ENCODE assay signal across 8 cellular contexts in the genomic region with DNA sequence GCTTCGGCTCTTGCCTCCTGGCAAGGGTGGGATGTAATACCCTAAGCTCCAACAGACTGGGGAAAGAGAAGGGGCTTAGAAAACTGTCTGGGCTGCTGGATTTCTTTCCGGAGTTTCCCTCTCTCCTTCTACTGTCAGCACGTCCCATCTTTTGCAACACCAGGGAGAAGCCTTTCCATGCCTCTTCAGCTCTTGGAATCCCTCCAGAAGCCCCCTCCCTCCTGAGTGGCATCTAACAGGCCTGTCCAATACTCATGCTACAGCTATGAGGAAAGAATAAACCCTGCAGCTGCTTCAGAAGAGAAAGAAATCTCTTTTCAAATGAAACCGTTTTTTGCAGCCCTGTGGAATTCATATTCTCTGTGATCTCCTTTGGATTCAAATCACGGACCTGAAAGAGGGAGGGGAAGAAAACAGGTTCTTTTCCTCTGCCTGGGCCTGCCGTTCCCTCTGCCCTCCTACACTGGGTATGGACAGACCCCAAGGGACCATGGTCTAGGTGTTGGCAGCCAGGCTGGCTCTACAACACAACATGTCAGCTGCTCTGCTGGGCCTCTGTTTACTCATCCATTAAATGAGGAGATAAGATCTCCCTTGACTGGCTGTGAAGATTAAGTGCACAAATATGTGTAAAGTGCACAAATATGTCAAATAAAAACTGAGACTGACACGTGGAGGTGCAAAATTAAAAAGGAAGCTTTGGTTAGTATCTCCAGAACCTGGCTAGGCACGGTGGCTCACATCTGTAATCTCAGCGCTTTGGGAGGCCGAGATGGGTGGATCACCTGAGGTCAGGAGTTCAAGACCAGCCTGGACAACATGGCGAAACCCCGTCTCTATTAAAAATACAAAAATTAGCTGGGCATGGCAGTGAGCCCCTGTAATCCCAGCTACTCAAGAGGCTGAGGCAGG. TPM values are rescaled to one million over a fixed set of nuclear protein-coding genes. Genes with fewer than 3 reads are reported as not detected.
DNase-seq lines count a peak whose midpoint lies in the region; ATAC-seq and TF ChIP-seq lines count a peak whose summit lies in the region.

No MANE protein-coding gene starts in this region.

- no peaks in the 10 kb centered on the region for H3K27me3 ChIP-seq in SK-N-SH (ENCODE audit: insufficient read depth)
- peaks cover 6% of the 10 kb centered on the region for H3K27me3 ChIP-seq in left ventricle myocardium inferior (ENCODE audit: low read depth)
- no peaks in the 10 kb centered on the region for H3K27me3 ChIP-seq in transverse colon

- ATAC-seq in HG03571 (IDR thresholded peaks at IDR 0.05; ENCODE audit: unreplicated experiment) (no peak), GM19035 (IDR thresholded peaks at IDR 0.05; ENCODE audit: unreplicated experiment) (no peak), GM21367 (IDR thresholded peaks at IDR 0.05; ENCODE audit: unreplicated experiment) (no peak)

- peak overlapping the region; percentile 62; the same call in 1 of the 2 replicates for H2AFZ ChIP-seq in SK-N-SH (ENCODE audit: low read depth)

- H3K27ac ChIP-seq in SK-N-SH (ENCODE audit: low read depth in 2 of 2, low read length in 1 of 2) (peak overlapping the region; percentile 72 to 97), left ventricle myocardium inferior (replicated peaks) (peak overlapping the region; percentile 86), transverse colon (peak overlapping the region; percentile 81 to 89 (median 86))

- H3K4me2 ChIP-seq in SK-N-SH, result peak overlapping the region; percentile 76

- no peaks in the 10 kb centered on the region for H3K9me3 ChIP-seq in SK-N-SH
- H3K9me3 ChIP-seq in left ventricle myocardium inferior (replicated peaks), result no peaks in the 10 kb centered on the region
- no peaks in the 10 kb centered on the region for H3K9me3 ChIP-seq in transverse colon

- CTCF ChIA-PET in SK-N-SH (lab: Yijun Ruan, JAX), result interaction anchor here (0.7 to 5.3 kb wide), 6 partner anchors 8 to 628 kb away, joined by 3 to 35 read pairs (median 3); no protein-coding TSS in a partner anchor

- intact Hi-C loops in left ventricle myocardium inferior (cut with micrococcal nuclease), result no loop called here
- intact Hi-C loops in transverse colon (cut with DNase I; ENCODE audit: low total_unique reads), result no loop called here

- TF ChIP-seq CTCF in SK-N-SH (IDR thresholded peaks at IDR 0.05), result no peak
- no peak for TF ChIP-seq CTCF in left ventricle myocardium inferior (IDR thresholded peaks at IDR 0.05; ENCODE audit: borderline replicate concordance)
- no peak for TF ChIP-seq CTCF in transverse colon (IDR thresholded peaks at IDR 0.05)

- no peak for TF ChIP-seq RAD21 in SK-N-SH (IDR thresholded peaks at IDR 0.05; ENCODE audit: low read length)

- TF ChIP-seq POLR2A in transverse colon (IDR thresholded peaks at IDR 0.05), result no peak

- POLR2A ChIA-PET in SK-N-SH (lab: Yijun Ruan, JAX), result no interaction called here

- DNase-seq in NCI-H748 (lab: John Stamatoyannopoulos, UW; ENCODE audit: unreplicated experiment), result peak; percentile 33
- no peak for DNase-seq in NCI-H748 treated with DMSO at 0.1 percent for 48 hours (lab: John Stamatoyannopoulos, UW)
- DNase-seq in SK-N-SH, result no peak
- DNase-seq in left ventricle myocardium inferior, result no peak
- DNase-seq in transverse colon, result peak; percentile 42

- no peaks in the 10 kb centered on the region for H3K36me3 ChIP-seq in SK-N-SH (replicated peaks in 1 of 2; ENCODE audit: control insufficient read depth in 1 of 2, insufficient read depth in 2 of 2, low read length in 1 of 2)
- no peaks in the 10 kb centered on the region for H3K36me3 ChIP-seq in left ventricle myocardium inferior
- H3K36me3 ChIP-seq in transverse colon, result no peaks in the 10 kb centered on the region

- H3K4me3 ChIP-seq in SK-N-SH (ENCODE audit: low read depth in 2 of 2, low read length in 1 of 2), result no peak overlapping the region; a peak in 1 of 4 replicates
- H3K4me3 ChIP-seq in left ventricle myocardium inferior, result no peak overlapping the region
- no peak overlapping the region for H3K4me3 ChIP-seq in transverse colon

- H3K4me1 ChIP-seq in SK-N-SH (ENCODE audit: control insufficient read depth in 1 of 2, insufficient read depth in 2 of 2, low read depth in 1 of 2, low read length in 1 of 2), result peaks cover 13 to 65% of the 10 kb centered on the region in 2 experiments; a peak in 3 of 4 replicates
- H3K4me1 ChIP-seq in left ventricle myocardium inferior, result peaks cover 62% of the 10 kb centered on the region
- H3K4me1 ChIP-seq in transverse colon, result peaks cover 10 to 47% (median 32%) of the 10 kb centered on the region in 4 donors

- in situ Hi-C loops in transverse colon (cut with MboI; ENCODE audit: low pct_ligation_motif_present in 1 of 4, low pct_unique_long_range_greater_than_20kb in 1 of 4, low sequenced_read_pairs in 3 of 4), result loop anchor here in 2 of 4 donors (5.0 to 10.0 kb wide), 2 partner anchors 46 to 48 kb away; no protein-coding TSS in a partner anchor

- WGBS in SK-N-SH (ENCODE audit: low lambda C conversion rate), result 28% methylated on average over 12 of the region's 12 CpGs
- WGBS in transverse colon (ENCODE audit: low coverage in 1 of 2), 2 donors, result 56 to 63% methylated on average over 6 to 12 of the region's 12 CpGs

- H3K9ac ChIP-seq in SK-N-SH, result peak overlapping the region; percentile 67

- peaks cover 11% of the 10 kb centered on the region for H3K79me2 ChIP-seq in SK-N-SH (ENCODE audit: insufficient read depth)

- H3K9me2 ChIP-seq in SK-N-SH, result no peaks in the 10 kb centered on the region

- peak in 1 of 2 experiments; percentile 37; a peak in 1 of 4 replicates for TF ChIP-seq EP300 in SK-N-SH (IDR thresholded peaks at IDR 0.05; ENCODE audit: borderline replicate concordance in 1 of 2, low read depth in 1 of 2, low read length in 1 of 2)
- TF ChIP-seq EP300 in transverse colon (IDR thresholded peaks at IDR 0.05; ENCODE audit: low read depth), result no peak

- no peaks in the 10 kb centered on the region for H4K20me1 ChIP-seq in SK-N-SH (ENCODE audit: insufficient read depth)

- peaks cover 50% of the 10 kb centered on the region for H3F3A ChIP-seq in SK-N-SH (replicated peaks; ENCODE audit: insufficient read depth)

TF ChIP-seq in SK-N-SH, 30 proteins besides CTCF, POLR2A, EP300 and RAD21 (continues in another document):
- TF ChIP-seq, protein P1, sequence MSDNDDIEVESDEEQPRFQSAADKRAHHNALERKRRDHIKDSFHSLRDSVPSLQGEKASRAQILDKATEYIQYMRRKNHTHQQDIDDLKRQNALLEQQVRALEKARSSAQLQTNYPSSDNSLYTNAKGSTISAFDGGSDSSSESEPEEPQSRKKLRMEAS (IDR thresholded peaks at IDR 0.05; ENCODE audit: low read depth), result peak; percentile 23; the same call in 1 of the 2 replicates
- TF ChIP-seq CHD2 (IDR thresholded peaks at IDR 0.05; ENCODE audit: low read length, partially characterized antibody), result no peak
- no peak; the same call in 1 of the 2 replicates for TF ChIP-seq TEAD4 (IDR thresholded peaks at IDR 0.05; ENCODE audit: borderline replicate concordance, insufficient read depth)
- TF ChIP-seq, protein P2, sequence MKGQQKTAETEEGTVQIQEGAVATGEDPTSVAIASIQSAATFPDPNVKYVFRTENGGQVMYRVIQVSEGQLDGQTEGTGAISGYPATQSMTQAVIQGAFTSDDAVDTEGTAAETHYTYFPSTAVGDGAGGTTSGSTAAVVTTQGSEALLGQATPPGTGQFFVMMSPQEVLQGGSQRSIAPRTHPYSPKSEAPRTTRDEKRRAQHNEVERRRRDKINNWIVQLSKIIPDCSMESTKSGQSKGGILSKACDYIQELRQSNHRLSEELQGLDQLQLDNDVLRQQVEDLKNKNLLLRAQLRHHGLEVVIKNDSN (IDR thresholded peaks at IDR 0.05; ENCODE audit: borderline replicate concordance, low read depth), result no peak
- TF ChIP-seq RXRA (IDR thresholded peaks at IDR 0.05; ENCODE audit: borderline replicate concordance, low read depth), result 0 out of 2 replicates have a peak, but pooled peaks have one; percentile 7
- TF ChIP-seq, protein P3, sequence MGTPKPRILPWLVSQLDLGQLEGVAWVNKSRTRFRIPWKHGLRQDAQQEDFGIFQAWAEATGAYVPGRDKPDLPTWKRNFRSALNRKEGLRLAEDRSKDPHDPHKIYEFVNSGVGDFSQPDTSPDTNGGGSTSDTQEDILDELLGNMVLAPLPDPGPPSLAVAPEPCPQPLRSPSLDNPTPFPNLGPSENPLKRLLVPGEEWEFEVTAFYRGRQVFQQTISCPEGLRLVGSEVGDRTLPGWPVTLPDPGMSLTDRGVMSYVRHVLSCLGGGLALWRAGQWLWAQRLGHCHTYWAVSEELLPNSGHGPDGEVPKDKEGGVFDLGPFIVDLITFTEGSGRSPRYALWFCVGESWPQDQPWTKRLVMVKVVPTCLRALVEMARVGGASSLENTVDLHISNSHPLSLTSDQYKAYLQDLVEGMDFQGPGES (IDR thresholded peaks at IDR 0.05; ENCODE audit: low read depth, low read length), result no peak

RNA-seq across cellular contexts. Expression of a gene that starts 6.0 kb away (rescaled TPM):
- polyA plus RNA-seq in SK-N-SH (2012; rRNA removed), result 208 and 209 TPM in 2 replicates
- polyA plus RNA-seq in SK-N-SH (2012; cell fraction: cytosol; rRNA removed), result 177 and 181 TPM in 2 replicates
- 432 and 454 TPM in 2 replicates for polyA plus RNA-seq in SK-N-SH (2012; cell fraction: nucleus; rRNA removed)
- total RNA-seq in left ventricle myocardium inferior (65.3 TPM), transverse colon (100 to 1,000 TPM; 193 to 505 (median 387) TPM)

RNA-seq across cellular contexts. Expression of a gene that starts 40.8 kb away (rescaled TPM):
- not detected in 2 replicates for polyA plus RNA-seq in SK-N-SH (2012; rRNA removed)
- not detected in 2 replicates for polyA plus RNA-seq in SK-N-SH (2012; cell fraction: cytosol; rRNA removed)
- polyA plus RNA-seq in SK-N-SH (2012; cell fraction: nucleus; rRNA removed), result 0.04 and 0.11 TPM in 2 replicates
- total RNA-seq in left ventricle myocardium inferior, result not detected
- total RNA-seq in transverse colon, result 100 to 1,000 TPM in 2 of 4 donors, 10 to 100 TPM in 2; 55.4 to 273 (median 91.6) TPM

Comparison
In these comparisons a context has a peak if more than half of its experiments do, and no peak if none do; other contexts are left out.
1. DNase-seq: peak in NCI-H748 (single experiment) and transverse colon (single experiment); none in NCI-H748 treated with DMSO at 0.1 percent for 48 hours (single experiment), SK-N-SH (single experiment) and left ventricle myocardium inferior (single experiment).
2. RNA of a gene that starts 40.8 kb away (total RNA-seq): 55.4 to 273 TPM in transverse colon; not detected in left ventricle myocardium inferior (single experiment); every median in the first group is over 10 times any median in the second.
3. Peak in every context shown above with its lines, with median percentiles within 50 percentile points of each other: H3K27ac ChIP-seq.